In the genomic region with DNA sequence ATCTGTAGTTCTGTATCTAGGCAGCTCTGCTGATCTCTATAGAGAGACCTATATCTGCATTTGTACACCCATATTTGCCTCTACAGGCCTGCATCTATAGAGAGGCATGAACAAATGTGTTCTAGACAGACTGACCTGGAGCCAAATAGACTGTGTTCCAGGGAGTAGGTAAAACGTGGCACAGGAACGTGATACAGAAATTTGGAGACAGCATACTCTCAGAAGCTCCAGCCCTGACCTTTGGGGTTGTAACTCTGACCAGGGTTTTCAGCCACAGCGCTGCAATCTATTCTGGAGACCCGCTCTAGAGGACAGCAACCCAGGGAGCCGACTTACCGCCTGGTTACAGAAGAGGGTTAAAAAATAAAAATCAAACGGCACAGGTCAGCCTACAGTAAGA, we compare ENCODE assay signal across 8 cellular contexts. TPM values are rescaled to one million over a fixed set of nuclear protein-coding genes. Genes with fewer than 3 reads are reported as not detected.
A peak's percentile ranks its signal among the peaks of the same experiment; 100 is the strongest.
DNase-seq lines count a peak whose midpoint lies in the region; ATAC-seq and TF ChIP-seq lines count a peak whose summit lies in the region.

No MANE protein-coding gene starts in this region.

- H3K9me3 Mint-ChIP-seq in stimulated activated naive CD8-positive, alpha-beta T cell treated with anti-CD3 and anti-CD28 coated beads, Interleukin-15, Interleukin-2, amounts not matched to agents 100 ng/mL and 50 ng/mL, for 24 hours, result no peaks in the 10 kb centered on the region

- H3K27ac ChIP-seq in sigmoid colon, result peak overlapping the region in 1 of 4 donors; percentile 73

- no peak for TF ChIP-seq CTCF in fibroblast of the aortic adventitia (IDR thresholded peaks at IDR 0.05; ENCODE audit: insufficient read depth, low read length)
- TF ChIP-seq CTCF in sigmoid colon (IDR thresholded peaks at IDR 0.05), result no peak

- peak overlapping the region; percentile 49 for H3K27ac Mint-ChIP-seq in stimulated activated naive CD8-positive, alpha-beta T cell treated with anti-CD3 and anti-CD28 coated beads, Interleukin-15, Interleukin-2, amounts not matched to agents 100 ng/mL and 50 ng/mL, for 24 hours

- H3K4me1 ChIP-seq in sigmoid colon, result peaks cover 0 to 15% (median 14%) of the 10 kb centered on the region in 4 donors

- WGBS in sigmoid colon, 2 donors, result 9 to 28% methylated on average over 7 of the region's 7 CpGs

- H3K9me3 ChIP-seq in sigmoid colon, result no peaks in the 10 kb centered on the region

- DNase-seq in NCI-H345 (lab: John Stamatoyannopoulos, UW) (peak; percentile 26), NCI-H345 treated with DMSO at 0.1 percent for 48 hours (lab: John Stamatoyannopoulos, UW; ENCODE audit: unreplicated experiment) (no peak), SHP77 treated with DMSO at 0.1 percent for 48 hours (lab: John Stamatoyannopoulos, UW) (peak; percentile 25), fibroblast of the aortic adventitia (ENCODE audit: low read depth) (no peak), sigmoid colon (no peak)

- H3K4me1 Mint-ChIP-seq in stimulated activated naive CD8-positive, alpha-beta T cell treated with anti-CD3 and anti-CD28 coated beads, Interleukin-15, Interleukin-2, amounts not matched to agents 100 ng/mL and 50 ng/mL, for 24 hours (ENCODE audit: low read depth), result peaks cover 16% of the 10 kb centered on the region

- no peaks in the 10 kb centered on the region for H3K27me3 Mint-ChIP-seq in stimulated activated naive CD8-positive, alpha-beta T cell treated with anti-CD3 and anti-CD28 coated beads, Interleukin-15, Interleukin-2, amounts not matched to agents 100 ng/mL and 50 ng/mL, for 24 hours

- intact Hi-C loops in sigmoid colon (cut with DNase I), result no loop called here

- no peaks in the 10 kb centered on the region for H3K27me3 ChIP-seq in sigmoid colon

- peak overlapping the region; percentile 93 for H3K4me3 ChIP-seq in fibroblast of the aortic adventitia (ENCODE audit: low read depth, low read length)
- H3K4me3 ChIP-seq in sigmoid colon, result peak overlapping the region in 2 of 4 donors; percentile 70 to 72

- peaks cover 11% of the 10 kb centered on the region for H3K36me3 Mint-ChIP-seq in stimulated activated naive CD8-positive, alpha-beta T cell treated with anti-CD3 and anti-CD28 coated beads, Interleukin-15, Interleukin-2, amounts not matched to agents 100 ng/mL and 50 ng/mL, for 24 hours (ENCODE audit: low read depth)

- H3K4me3 Mint-ChIP-seq in stimulated activated naive CD8-positive, alpha-beta T cell treated with anti-CD3 and anti-CD28 coated beads, Interleukin-15, Interleukin-2, amounts not matched to agents 100 ng/mL and 50 ng/mL, for 24 hours, result peak overlapping the region; percentile 98

- TF ChIP-seq EP300 in sigmoid colon (IDR thresholded peaks at IDR 0.05), result no peak

- no peak for TF ChIP-seq POLR2A in sigmoid colon (IDR thresholded peaks at IDR 0.05)

- H3K36me3 ChIP-seq in sigmoid colon, result peaks cover 0 to 22% (median 5%) of the 10 kb centered on the region in 4 donors

- no peak for ATAC-seq in HG03139 (IDR thresholded peaks at IDR 0.05; ENCODE audit: unreplicated experiment)
- no peak for ATAC-seq in HG03457 (IDR thresholded peaks at IDR 0.05; ENCODE audit: unreplicated experiment)

RNA-seq across cellular contexts. Expression of a gene that starts 1.0 kb away (rescaled TPM):
- total RNA-seq in fibroblast of the aortic adventitia (ENCODE audit: low replicate concordance) (6.4 and 34.6 TPM in 2 replicates), sigmoid colon (10 to 100 TPM; 11.1 to 23.5 (median 13.9) TPM)
- polyA plus RNA-seq in sigmoid colon, result 1 to 10 TPM; 5.4 to 5.5 (median 5.5) TPM

RNA-seq across cellular contexts. Expression of a gene that starts 11.7 kb away (rescaled TPM):
- total RNA-seq in fibroblast of the aortic adventitia (ENCODE audit: low replicate concordance) (21.0 and 45.6 TPM in 2 replicates), sigmoid colon (10 to 100 TPM; 10.5 to 14.2 (median 13.5) TPM)
- 10 to 100 TPM; 22.2 to 31.4 (median 27.1) TPM for polyA plus RNA-seq in sigmoid colon

RNA-seq across cellular contexts. Expression of a gene that starts 28.9 kb away (rescaled TPM):
- 4.3 and 13.7 TPM in 2 replicates for total RNA-seq in fibroblast of the aortic adventitia (ENCODE audit: low replicate concordance)
- total RNA-seq in sigmoid colon, result 10 to 100 TPM in 3 of 4 donors, 1 to 10 TPM in 1; 9.7 to 11.8 (median 10.8) TPM
- polyA plus RNA-seq in sigmoid colon, result 1 to 10 TPM; 5.1 to 5.6 (median 5.4) TPM

RNA-seq across cellular contexts. Expression of a gene that starts 29.2 kb away (rescaled TPM):
- 0.99 and 1.5 TPM in 2 replicates for total RNA-seq in fibroblast of the aortic adventitia (ENCODE audit: low replicate concordance)
- total RNA-seq in sigmoid colon, result 1 to 10 TPM; 1.2 to 2.9 (median 2.2) TPM
- 1 to 10 TPM in 2 of 3 donors, under 1 TPM in 1; 0.69 to 4.2 (median 1.4) TPM for polyA plus RNA-seq in sigmoid colon

Comparison
In these comparisons a context has a peak if more than half of its experiments do, and no peak if none do; other contexts are left out.
1. DNase-seq: peak in NCI-H345 (single experiment) and SHP77 treated with DMSO at 0.1 percent for 48 hours (single experiment); none in NCI-H345 treated with DMSO at 0.1 percent for 48 hours (single experiment), fibroblast of the aortic adventitia (single experiment) and sigmoid colon (single experiment).